ENCODE assay signal across 17 cellular contexts in the genomic region with DNA sequence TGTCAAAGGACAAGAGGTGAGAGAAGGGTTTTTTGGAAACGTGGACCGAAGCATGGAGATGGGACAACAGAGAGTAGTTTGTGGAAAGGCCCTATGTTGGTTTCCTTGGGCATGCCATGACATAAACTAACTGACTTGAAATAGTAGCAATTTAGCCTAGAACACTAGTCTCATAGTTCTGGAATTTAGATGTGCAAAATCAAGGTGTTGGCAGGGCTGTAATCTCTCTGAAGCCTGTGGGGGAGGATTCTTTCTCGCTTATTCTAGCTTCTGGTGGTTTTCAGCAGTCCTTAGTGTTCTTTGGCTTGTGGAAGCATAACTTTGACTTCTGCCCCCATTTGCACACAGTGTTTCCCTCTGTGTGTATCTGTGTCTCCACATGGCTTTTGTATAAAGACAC.
"Had no signal": no experiment of that assay in that cellular context is flagged by ENCODE, and none has a peak within 500 bp of the region (broad histone marks: within the 10 kb centered on the region; RNA-seq: fewer than 3 reads in every experiment).

No MANE protein-coding gene starts in this region.

- H3K27ac ChIP-seq: left ventricle myocardium inferior, neutrophil, tibial artery, uterus had no signal

- H3K27me3 ChIP-seq: neutrophil, tibial artery, uterus had no signal

- ATAC-seq: activated naive CD8-positive, alpha-beta T cell treated with anti-CD3 and anti-CD28 coated beads, Interleukin-2, amount 50 U/mL, for 24 hours; activated T-helper 17 cell treated with anti-CD3 and anti-CD28 coated beads, Interleukin-2, amount 50 U/mL, for 72 hours; naive thymus-derived CD8-positive, alpha-beta T cell had no signal

- DNase-seq: activated CD4-positive, alpha-beta T cell treated with anti-CD3 and anti-CD28 coated beads, Interleukin-2, amount 10 ng/mL, durations not matched to agents 7 days and 5 days; activated naive CD4-positive, alpha-beta T cell treated with anti-CD3 and anti-CD28 coated beads for 36 hours; activated naive CD8-positive, alpha-beta T cell treated with anti-CD3 and anti-CD28 coated beads, Interleukin-2, amount 50 U/mL, for 24 hours; cortex of kidney; effector CD8-positive, alpha-beta T cell; foreskin melanocyte; head of caudate nucleus; islet precursor cell; left ventricle myocardium inferior; naive thymus-derived CD8-positive, alpha-beta T cell; retina; stimulated activated CD4-positive, alpha-beta T cell treated with anti-CD3 and anti-CD28 coated beads, Interleukin-4, amount 100 ng/mL, for 1 hour; stimulated activated naive CD4-positive, alpha-beta T cell; tibial artery; uterus had no signal

- H3K4me3 ChIP-seq: left ventricle myocardium inferior, tibial artery, uterus had no signal

- H3K36me3 ChIP-seq: left ventricle myocardium inferior, neutrophil, tibial artery, uterus had no signal
